In the genomic region with DNA sequence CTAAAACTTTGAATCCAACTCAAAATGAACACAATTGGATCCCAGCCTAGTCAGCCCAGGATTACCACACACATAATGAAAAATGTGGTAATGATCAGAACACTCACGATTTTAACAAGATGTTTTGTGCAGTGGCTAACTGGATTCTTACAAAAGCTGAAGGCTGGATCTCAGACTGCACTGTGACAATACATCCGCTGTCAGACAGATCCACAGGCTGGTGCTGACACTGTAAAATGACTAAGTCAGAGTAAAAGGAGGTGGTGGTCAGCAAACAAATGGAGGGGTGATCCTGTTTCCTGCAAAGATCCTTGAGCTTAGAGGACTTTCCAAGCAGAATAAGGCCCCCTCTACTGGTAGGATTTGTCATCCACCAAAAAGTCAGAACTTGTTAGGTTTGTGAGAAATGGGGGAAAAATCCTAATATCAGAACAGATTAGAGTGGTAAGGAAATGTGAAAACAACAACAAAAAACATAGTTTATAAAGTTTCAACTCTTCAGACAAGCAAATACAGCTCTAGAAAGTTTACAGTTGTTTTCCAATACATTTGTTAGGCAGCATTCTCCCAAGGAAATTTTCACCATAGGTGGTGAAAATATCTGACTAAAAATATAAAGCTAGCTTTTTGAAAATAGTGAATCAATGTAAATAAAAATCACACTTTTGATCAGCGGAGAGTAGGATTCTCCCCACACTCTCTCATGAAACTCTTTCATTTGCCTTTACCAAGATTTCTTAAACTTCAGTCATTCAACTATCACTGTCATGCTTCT, we compare ENCODE assay signal across 8 cellular contexts.
DNase-seq lines count a peak whose midpoint lies in the region; ATAC-seq and TF ChIP-seq lines count a peak whose summit lies in the region.

No MANE protein-coding gene starts in this region.

- ATAC-seq in HG03442 (IDR thresholded peaks at IDR 0.05; ENCODE audit: unreplicated experiment) (no peak), HG03097 (IDR thresholded peaks at IDR 0.05; ENCODE audit: low FRiP score, unreplicated experiment) (no peak)

- H3K27ac ChIP-seq in mammary epithelial cell (ENCODE audit: insufficient read depth, low read depth, low read length) = no peak overlapping the region
- no peak overlapping the region for H3K27ac ChIP-seq in vagina

- no peak overlapping the region for H3K4me2 ChIP-seq in mammary epithelial cell (ENCODE audit: insufficient read depth, low read depth, low read length)

- H3K9ac ChIP-seq in mammary epithelial cell (ENCODE audit: insufficient read depth, low read length) = no peak overlapping the region

- in situ Hi-C loops in mammary epithelial cell (cut with MboI; ENCODE audit: low sequenced_read_pairs in 2 of 2) = loop anchor here (10.0 to 25.0 kb wide), 4 partner anchors 117 to 442 kb away; no protein-coding TSS in a partner anchor

- H3K4me1 ChIP-seq in mammary epithelial cell (ENCODE audit: insufficient read depth, low read length) (no peaks in the 10 kb centered on the region), vagina (no peaks in the 10 kb centered on the region)

- dilution Hi-C loops in mammary epithelial cell (cut with HindIII; ENCODE audit: low sequenced_read_pairs) = no loop called here

- H3K4me3 ChIP-seq in GM12865 (ENCODE audit: low read depth, low read length) (no peak overlapping the region), mammary epithelial cell (replicated peaks in 1 of 3; ENCODE audit: insufficient read depth in 1 of 3, low read depth in 2 of 3, low read length in 3 of 3) (no peak overlapping the region), vagina (no peak overlapping the region)

- no peaks in the 10 kb centered on the region for H3K79me2 ChIP-seq in mammary epithelial cell (ENCODE audit: insufficient read depth, low read length)

- no TSS peak for BruUV-seq in mammary epithelial cell (replicated peaks; lab: Mats Ljungman, UMichigan)

- H3K9me3 ChIP-seq in mammary epithelial cell (replicated peaks; ENCODE audit: insufficient read depth, low read length) (no peaks in the 10 kb centered on the region), vagina (no peaks in the 10 kb centered on the region)

- H3K27me3 ChIP-seq in mammary epithelial cell (ENCODE audit: insufficient read depth, low read length) = no peaks in the 10 kb centered on the region
- H3K27me3 ChIP-seq in vagina = no peaks in the 10 kb centered on the region

- TF ChIP-seq CTCF in GM12865 (IDR thresholded peaks at IDR 0.05; ENCODE audit: insufficient read depth, low read depth, low read length, missing control alignments) (peak; percentile 62), mammary epithelial cell (conservative IDR thresholded peaks at IDR 0.05 in 1 of 2, IDR thresholded peaks at IDR 0.05 in 1 of 2; ENCODE audit: extremely low read depth in 1 of 2, insufficient read depth in 1 of 2, low read depth in 1 of 2, low read length in 2 of 2) (peak; percentile 62 to 76), vagina (IDR thresholded peaks at IDR 0.05) (peak in 2 of 3 experiments; percentile 2 to 48)

- WGBS in mammary epithelial cell (ENCODE audit: low coverage, missing lambda C conversion rate) = 14% methylated on average over 3 of the region's 3 CpGs

- CTCF ChIA-PET in mammary epithelial cell (lab: Charles Lee; ENCODE audit: low non-redundant PET) = interaction anchor here (0.6 to 1.0 kb wide), 3 partner anchors 30 to 932 kb away, joined by 3 read pairs; no protein-coding TSS in a partner anchor

- H3K36me3 ChIP-seq in mammary epithelial cell (ENCODE audit: insufficient read depth, low read length) (no peaks in the 10 kb centered on the region), vagina (no peaks in the 10 kb centered on the region)

- DNase-seq in AG08395 (ENCODE audit: low spot score) (peak; percentile 71), GM12865 (ENCODE audit: low read depth) (peak; percentile 40), NCI-H226 (peak; percentile 19), mammary epithelial cell (peak; percentile 23), left kidney (ENCODE audit: low read depth, low spot score) (peak; percentile 82), vagina (ENCODE audit: extremely low spot score in 2 of 2) (no peak)

- TF ChIP-seq POLR2A in vagina (IDR thresholded peaks at IDR 0.05) = no peak

- peak overlapping the region; percentile 51 for H2AFZ ChIP-seq in mammary epithelial cell (ENCODE audit: low read depth, low read length)

- H4K20me1 ChIP-seq in mammary epithelial cell (ENCODE audit: insufficient read depth, low read length) = no peaks in the 10 kb centered on the region

- intact Hi-C loops in mammary epithelial cell (cut with micrococcal nuclease) (loop anchor here (1.0 to 5.0 kb wide), 5 partner anchors 52 to 440 kb away; a partner anchor contains a TSS), vagina (cut with DNase I) (no loop called here)

Comparison
In these comparisons a context has a peak if more than half of its experiments do, and no peak if none do; other contexts are left out.
1. DNase-seq: peak in AG08395 (single experiment), GM12865 (single experiment), NCI-H226 (single experiment), mammary epithelial cell (single experiment) and left kidney (single experiment); none in vagina (0 of 2).
2. Peak in every context shown above with its lines, with median percentiles within 50 percentile points of each other: CTCF ChIP-seq.